Comparison of ENCODE assay signal across 8 cellular contexts in genomic region chr5:168290902-168291280, GRCh38. TPM values are rescaled to one million over a fixed set of nuclear protein-coding genes. Genes with fewer than 3 reads are reported as not detected.
A peak's percentile ranks its signal among the peaks of the same experiment; 100 is the strongest.
DNase-seq lines count a peak whose midpoint lies in the region; ATAC-seq lines count a peak whose summit lies in the region.

No MANE protein-coding gene starts in this region.

- H3K9ac ChIP-seq in iPS-18a (ENCODE audit: low read length) = peak overlapping the region; percentile 29

- H3K36me3 ChIP-seq in iPS-18a (ENCODE audit: control insufficient read depth, low read depth, low read length) = no peaks in the 10 kb centered on the region
- H3K36me3 ChIP-seq in SJCRH30 = no peaks in the 10 kb centered on the region

- H3K4me3 Mint-ChIP-seq in T-helper 2 cell treated with Interferon-gamma antibody and Interleukin-4, amounts not matched to agents 5 μg/mL and 100 μg/mL, for 36 hours = peak overlapping the region; percentile 52
- peak overlapping the region; percentile 65 for H3K4me3 Mint-ChIP-seq in activated T-helper 17 cell treated with anti-CD3 and anti-CD28 coated beads, Interleukin-2, amount 50 U/mL, for 72 hours
- peak overlapping the region; percentile 70 for H3K4me3 Mint-ChIP-seq in stimulated activated memory B cell treated with anti-CD40 and anti-IgM and Interleukin-4, amounts not matched to agents 10 μg/mL and 1 μg/mL and 100 μg/mL, for 72 hours

- H3K36me3 Mint-ChIP-seq in T-helper 2 cell treated with Interferon-gamma antibody and Interleukin-4, amounts not matched to agents 5 μg/mL and 100 μg/mL, for 36 hours (ENCODE audit: low read depth) = no peaks in the 10 kb centered on the region
- H3K36me3 Mint-ChIP-seq in activated T-helper 17 cell treated with anti-CD3 and anti-CD28 coated beads, Interleukin-2, amount 50 U/mL, for 72 hours (ENCODE audit: low read depth) = no peaks in the 10 kb centered on the region
- no peaks in the 10 kb centered on the region for H3K36me3 Mint-ChIP-seq in stimulated activated memory B cell treated with anti-CD40 and anti-IgM and Interleukin-4, amounts not matched to agents 10 μg/mL and 1 μg/mL and 100 μg/mL, for 72 hours

- peaks cover 5% of the 10 kb centered on the region for H3K27me3 ChIP-seq in iPS-18a (ENCODE audit: control insufficient read depth, insufficient read depth, low read length)
- no peaks in the 10 kb centered on the region for H3K27me3 ChIP-seq in SJCRH30

- H3K27ac ChIP-seq in iPS-18a (ENCODE audit: low read length) = no peak overlapping the region
- H3K27ac ChIP-seq in SJCRH30 = no peak overlapping the region

- H3K9me3 ChIP-seq in iPS-18a (ENCODE audit: control insufficient read depth, low read depth, low read length) = no peaks in the 10 kb centered on the region
- no peaks in the 10 kb centered on the region for H3K9me3 ChIP-seq in SJCRH30 (replicated peaks)

- DNase-seq in T-helper 2 cell treated with Interferon-gamma antibody and Interleukin-4, amounts not matched to agents 5 μg/mL and 100 μg/mL, for 36 hours (ENCODE audit: low spot score) = no peak
- DNase-seq in T-helper 2 cell (no peak), SJCRH30 (no peak), nucleus accumbens (lab: John Stamatoyannopoulos, UW) (no peak)

- peaks cover 43% of the 10 kb centered on the region for H3K27me3 Mint-ChIP-seq in T-helper 2 cell treated with Interferon-gamma antibody and Interleukin-4, amounts not matched to agents 5 μg/mL and 100 μg/mL, for 36 hours (ENCODE audit: low read depth)
- peaks cover 8% of the 10 kb centered on the region for H3K27me3 Mint-ChIP-seq in activated T-helper 17 cell treated with anti-CD3 and anti-CD28 coated beads, Interleukin-2, amount 50 U/mL, for 72 hours
- H3K27me3 Mint-ChIP-seq in stimulated activated memory B cell treated with anti-CD40 and anti-IgM and Interleukin-4, amounts not matched to agents 10 μg/mL and 1 μg/mL and 100 μg/mL, for 72 hours = peaks cover 50% of the 10 kb centered on the region

- ATAC-seq in activated T-helper 17 cell treated with anti-CD3 and anti-CD28 coated beads, Interleukin-2, amount 50 U/mL, for 72 hours (replicated peaks) = no peak
- ATAC-seq in stimulated activated memory B cell treated with anti-CD40 and anti-IgM and Interleukin-4, amounts not matched to agents 10 μg/mL and 1 μg/mL and 100 μg/mL, for 72 hours = no peak
- ATAC-seq in GM19324 (IDR thresholded peaks at IDR 0.05; ENCODE audit: low FRiP score, unreplicated experiment) = no peak

- H3K4me3 ChIP-seq in iPS-18a (ENCODE audit: low read length) (peak overlapping the region; percentile 77), SJCRH30 (no peak overlapping the region)

- no peaks in the 10 kb centered on the region for H3K9me3 Mint-ChIP-seq in T-helper 2 cell treated with Interferon-gamma antibody and Interleukin-4, amounts not matched to agents 5 μg/mL and 100 μg/mL, for 36 hours
- H3K9me3 Mint-ChIP-seq in activated T-helper 17 cell treated with anti-CD3 and anti-CD28 coated beads, Interleukin-2, amount 50 U/mL, for 72 hours = no peaks in the 10 kb centered on the region
- H3K9me3 Mint-ChIP-seq in stimulated activated memory B cell treated with anti-CD40 and anti-IgM and Interleukin-4, amounts not matched to agents 10 μg/mL and 1 μg/mL and 100 μg/mL, for 72 hours = peaks cover 4% of the 10 kb centered on the region

- H3K4me1 Mint-ChIP-seq in T-helper 2 cell treated with Interferon-gamma antibody and Interleukin-4, amounts not matched to agents 5 μg/mL and 100 μg/mL, for 36 hours (ENCODE audit: low read depth) = no peaks in the 10 kb centered on the region
- peaks cover 23% of the 10 kb centered on the region for H3K4me1 Mint-ChIP-seq in activated T-helper 17 cell treated with anti-CD3 and anti-CD28 coated beads, Interleukin-2, amount 50 U/mL, for 72 hours
- H3K4me1 Mint-ChIP-seq in stimulated activated memory B cell treated with anti-CD40 and anti-IgM and Interleukin-4, amounts not matched to agents 10 μg/mL and 1 μg/mL and 100 μg/mL, for 72 hours = peaks cover 8% of the 10 kb centered on the region

- H3K4me1 ChIP-seq in iPS-18a (ENCODE audit: control insufficient read depth, low read depth, low read length) (peaks cover 21% of the 10 kb centered on the region), SJCRH30 (no peaks in the 10 kb centered on the region)

- H3K27ac Mint-ChIP-seq in T-helper 2 cell treated with Interferon-gamma antibody and Interleukin-4, amounts not matched to agents 5 μg/mL and 100 μg/mL, for 36 hours = no peak overlapping the region
- H3K27ac Mint-ChIP-seq in activated T-helper 17 cell treated with anti-CD3 and anti-CD28 coated beads, Interleukin-2, amount 50 U/mL, for 72 hours = no peak overlapping the region
- H3K27ac Mint-ChIP-seq in stimulated activated memory B cell treated with anti-CD40 and anti-IgM and Interleukin-4, amounts not matched to agents 10 μg/mL and 1 μg/mL and 100 μg/mL, for 72 hours = no peak overlapping the region

RNA-seq across cellular contexts. Expression of gene WWC1, which starts 0.6 kb away (rescaled TPM):
- 1 to 10 TPM; 1.3 to 1.9 TPM for total RNA-seq in activated T-helper 17 cell treated with anti-CD3 and anti-CD28 coated beads, Interleukin-2, amount 50 U/mL, for 72 hours
- not detected in 2 replicates for total RNA-seq in SJCRH30 (2014; rRNA removed; shearing (Covaris generic))
